In the genomic region with DNA sequence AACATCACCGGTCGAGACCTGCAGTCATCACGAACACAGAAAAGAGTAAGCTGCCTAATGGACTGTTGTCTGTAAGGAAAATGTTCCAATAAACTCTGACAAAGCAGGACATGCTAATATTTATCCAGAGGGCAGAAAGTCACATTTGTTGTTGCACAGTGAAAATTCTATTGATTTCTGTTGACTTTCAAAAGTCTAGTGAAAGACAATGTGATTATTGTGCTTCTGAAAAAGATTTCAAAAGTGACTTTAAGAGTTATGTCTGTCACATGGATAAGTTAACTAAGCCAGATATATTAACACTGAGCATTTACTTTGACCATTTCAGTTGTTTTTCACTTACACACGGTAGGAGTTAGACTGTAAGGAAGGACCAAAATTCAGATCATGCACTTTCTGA, we compare ENCODE assay signal across 1 cellular context.
TF ChIP-seq lines count a peak whose summit lies in the region.

No MANE protein-coding gene starts in this region.

TF ChIP-seq in HepG2, 621 proteins besides CTCF, POLR2A, EP300 and RAD21 (continued from another document and continues in another):
- TF ChIP-seq AKAP8 (CRISPR knock-in tag; IDR thresholded peaks at IDR 0.05) = no peak
- TF ChIP-seq MIER2 (CRISPR knock-in tag; IDR thresholded peaks at IDR 0.05) = no peak
- 0 out of 2 replicates have a peak, but pooled peaks have one; percentile 27 for TF ChIP-seq TBX2 (CRISPR knock-in tag; IDR thresholded peaks at IDR 0.05; ENCODE audit: borderline replicate concordance)
- no peak for TF ChIP-seq NFE2 (CRISPR knock-in tag; IDR thresholded peaks at IDR 0.05)
- TF ChIP-seq, protein P1, sequence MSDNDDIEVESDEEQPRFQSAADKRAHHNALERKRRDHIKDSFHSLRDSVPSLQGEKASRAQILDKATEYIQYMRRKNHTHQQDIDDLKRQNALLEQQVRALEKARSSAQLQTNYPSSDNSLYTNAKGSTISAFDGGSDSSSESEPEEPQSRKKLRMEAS (IDR thresholded peaks at IDR 0.05) = no peak
- TF ChIP-seq PATZ1 (CRISPR knock-in tag; IDR thresholded peaks at IDR 0.05) = no peak
- no peak for TF ChIP-seq KLF12 (CRISPR knock-in tag; IDR thresholded peaks at IDR 0.05; ENCODE audit: borderline replicate concordance)
- peak; percentile 94 for TF ChIP-seq ARID5B (CRISPR knock-in tag; IDR thresholded peaks at IDR 0.05)
- TF ChIP-seq, protein P2, sequence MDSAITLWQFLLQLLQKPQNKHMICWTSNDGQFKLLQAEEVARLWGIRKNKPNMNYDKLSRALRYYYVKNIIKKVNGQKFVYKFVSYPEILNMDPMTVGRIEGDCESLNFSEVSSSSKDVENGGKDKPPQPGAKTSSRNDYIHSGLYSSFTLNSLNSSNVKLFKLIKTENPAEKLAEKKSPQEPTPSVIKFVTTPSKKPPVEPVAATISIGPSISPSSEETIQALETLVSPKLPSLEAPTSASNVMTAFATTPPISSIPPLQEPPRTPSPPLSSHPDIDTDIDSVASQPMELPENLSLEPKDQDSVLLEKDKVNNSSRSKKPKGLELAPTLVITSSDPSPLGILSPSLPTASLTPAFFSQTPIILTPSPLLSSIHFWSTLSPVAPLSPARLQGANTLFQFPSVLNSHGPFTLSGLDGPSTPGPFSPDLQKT (CRISPR knock-in tag; IDR thresholded peaks at IDR 0.05; ENCODE audit: borderline replicate concordance) = no peak
- TF ChIP-seq ZNF788 (CRISPR knock-in tag; IDR thresholded peaks at IDR 0.05; ENCODE audit: borderline replicate concordance) = no peak
- TF ChIP-seq GLI4 (CRISPR knock-in tag; IDR thresholded peaks at IDR 0.05; ENCODE audit: borderline replicate concordance) = no peak
- no peak for TF ChIP-seq ZFX (CRISPR knock-in tag; IDR thresholded peaks at IDR 0.05; ENCODE audit: low read depth)
- no peak for TF ChIP-seq ZNF749 (CRISPR knock-in tag; IDR thresholded peaks at IDR 0.05; ENCODE audit: borderline replicate concordance)
- no peak for TF ChIP-seq TEAD3 (CRISPR knock-in tag; optimal IDR thresholded peaks at IDR 0.05; ENCODE audit: borderline replicate concordance)
- TF ChIP-seq MEIS2 (CRISPR knock-in tag; IDR thresholded peaks at IDR 0.05) = no peak
- no peak for TF ChIP-seq ZFYVE20 (CRISPR knock-in tag; IDR thresholded peaks at IDR 0.05; ENCODE audit: borderline replicate concordance, low read depth)
- TF ChIP-seq PPARG (CRISPR knock-in tag; conservative IDR thresholded peaks at IDR 0.05) = peak; percentile 48; the same call in 1 of the 2 replicates
- no peak for TF ChIP-seq ZBTB33 (CRISPR knock-in tag; IDR thresholded peaks at IDR 0.05)
- TF ChIP-seq IRF2 (CRISPR knock-in tag; IDR thresholded peaks at IDR 0.05) = peak; percentile 52; the same call in 1 of the 2 replicates
- TF ChIP-seq, protein P3, sequence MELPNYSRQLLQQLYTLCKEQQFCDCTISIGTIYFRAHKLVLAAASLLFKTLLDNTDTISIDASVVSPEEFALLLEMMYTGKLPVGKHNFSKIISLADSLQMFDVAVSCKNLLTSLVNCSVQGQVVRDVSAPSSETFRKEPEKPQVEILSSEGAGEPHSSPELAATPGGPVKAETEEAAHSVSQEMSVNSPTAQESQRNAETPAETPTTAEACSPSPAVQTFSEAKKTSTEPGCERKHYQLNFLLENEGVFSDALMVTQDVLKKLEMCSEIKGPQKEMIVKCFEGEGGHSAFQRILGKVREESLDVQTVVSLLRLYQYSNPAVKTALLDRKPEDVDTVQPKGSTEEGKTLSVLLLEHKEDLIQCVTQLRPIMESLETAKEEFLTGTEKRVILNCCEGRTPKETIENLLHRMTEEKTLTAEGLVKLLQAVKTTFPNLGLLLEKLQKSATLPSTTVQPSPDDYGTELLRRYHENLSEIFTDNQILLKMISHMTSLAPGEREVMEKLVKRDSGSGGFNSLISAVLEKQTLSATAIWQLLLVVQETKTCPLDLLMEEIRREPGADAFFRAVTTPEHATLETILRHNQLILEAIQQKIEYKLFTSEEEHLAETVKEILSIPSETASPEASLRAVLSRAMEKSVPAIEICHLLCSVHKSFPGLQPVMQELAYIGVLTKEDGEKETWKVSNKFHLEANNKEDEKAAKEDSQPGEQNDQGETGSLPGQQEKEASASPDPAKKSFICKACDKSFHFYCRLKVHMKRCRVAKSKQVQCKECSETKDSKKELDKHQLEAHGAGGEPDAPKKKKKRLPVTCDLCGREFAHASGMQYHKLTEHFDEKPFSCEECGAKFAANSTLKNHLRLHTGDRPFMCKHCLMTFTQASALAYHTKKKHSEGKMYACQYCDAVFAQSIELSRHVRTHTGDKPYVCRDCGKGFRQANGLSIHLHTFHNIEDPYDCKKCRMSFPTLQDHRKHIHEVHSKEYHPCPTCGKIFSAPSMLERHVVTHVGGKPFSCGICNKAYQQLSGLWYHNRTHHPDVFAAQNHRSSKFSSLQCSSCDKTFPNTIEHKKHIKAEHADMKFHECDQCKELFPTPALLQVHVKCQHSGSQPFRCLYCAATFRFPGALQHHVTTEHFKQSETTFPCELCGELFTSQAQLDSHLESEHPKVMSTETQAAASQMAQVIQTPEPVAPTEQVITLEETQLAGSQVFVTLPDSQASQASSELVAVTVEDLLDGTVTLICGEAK (IDR thresholded peaks at IDR 0.05) = no peak
- TF ChIP-seq, protein P3 (CRISPR knock-in tag; IDR thresholded peaks at IDR 0.05) = no peak
- no peak for TF ChIP-seq ZBTB2 (CRISPR knock-in tag; IDR thresholded peaks at IDR 0.05; ENCODE audit: low read depth)
- no peak for TF ChIP-seq IRF9 (CRISPR knock-in tag; IDR thresholded peaks at IDR 0.05; ENCODE audit: borderline replicate concordance)
- TF ChIP-seq, protein P4, sequence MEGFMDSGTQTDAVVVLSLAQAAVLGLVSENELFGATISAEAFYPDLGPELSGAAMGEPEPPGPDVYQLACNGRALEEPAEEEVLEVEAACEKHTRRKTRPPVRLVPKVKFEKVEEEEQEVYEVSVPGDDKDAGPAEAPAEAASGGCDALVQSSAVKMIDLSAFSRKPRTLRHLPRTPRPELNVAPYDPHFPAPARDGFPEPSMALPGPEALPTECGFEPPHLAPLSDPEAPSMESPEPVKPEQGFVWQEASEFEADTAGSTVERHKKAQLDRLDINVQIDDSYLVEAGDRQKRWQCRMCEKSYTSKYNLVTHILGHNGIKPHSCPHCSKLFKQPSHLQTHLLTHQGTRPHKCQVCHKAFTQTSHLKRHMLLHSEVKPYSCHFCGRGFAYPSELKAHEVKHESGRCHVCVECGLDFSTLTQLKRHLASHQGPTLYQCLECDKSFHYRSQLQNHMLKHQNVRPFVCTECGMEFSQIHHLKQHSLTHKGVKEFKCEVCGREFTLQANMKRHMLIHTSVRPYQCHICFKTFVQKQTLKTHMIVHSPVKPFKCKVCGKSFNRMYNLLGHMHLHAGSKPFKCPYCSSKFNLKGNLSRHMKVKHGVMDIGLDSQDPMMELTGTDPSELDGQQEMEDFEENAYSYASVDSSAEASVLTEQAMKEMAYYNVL (CRISPR knock-in tag; IDR thresholded peaks at IDR 0.05; ENCODE audit: borderline replicate concordance) = no peak
- no peak; the same call in 1 of the 2 replicates for TF ChIP-seq ZFP1 (CRISPR knock-in tag; IDR thresholded peaks at IDR 0.05)
- TF ChIP-seq ZNF773 (CRISPR knock-in tag; IDR thresholded peaks at IDR 0.05; ENCODE audit: borderline replicate concordance) = no peak
- TF ChIP-seq ZNF333 (CRISPR knock-in tag; IDR thresholded peaks at IDR 0.05; ENCODE audit: borderline replicate concordance) = no peak
- no peak for TF ChIP-seq MBD4 (IDR thresholded peaks at IDR 0.05; ENCODE audit: borderline replicate concordance, low read length)
- TF ChIP-seq CEBPG (CRISPR knock-in tag; IDR thresholded peaks at IDR 0.05) = peak; percentile 69
